ENCODE assay signal across 11 cellular contexts in genomic region chr12:6089041-6089823, GRCh38. TPM values are rescaled to one million over a fixed set of nuclear protein-coding genes. Genes with fewer than 3 reads are reported as not detected.
DNase-seq lines count a peak whose midpoint lies in the region; ATAC-seq and TF ChIP-seq lines count a peak whose summit lies in the region.
"Had no signal": no experiment of that assay in that cellular context is flagged by ENCODE, and none has a peak within 500 bp of the region (broad histone marks: within the 10 kb centered on the region; RNA-seq: fewer than 3 reads in every experiment).

No MANE protein-coding gene starts in this region.

- 30% methylated on average over 15 of the region's 15 CpGs for WGBS in smooth muscle cell (ENCODE audit: low lambda C conversion rate)

- DNase-seq in DMS 273 (lab: John Stamatoyannopoulos, UW; ENCODE audit: unreplicated experiment): peak; percentile 1
- no peak for DNase-seq in DMS 273 treated with DMSO at 0.1 percent for 48 hours (lab: John Stamatoyannopoulos, UW)
- DNase-seq in NCI-H526 treated with DMSO at 0.1 percent for 48 hours (lab: John Stamatoyannopoulos, UW): peak; percentile 92
- peak; percentile 20 for DNase-seq in glomerular visceral epithelial cell (ENCODE audit: extremely low spot score)
- DNase-seq in smooth muscle cell (lab: John Stamatoyannopoulos, UW; ENCODE audit: unreplicated experiment): no peak
- no peak for DNase-seq in DMS114 treated with DMSO at 0.1 percent for 48 hours (lab: John Stamatoyannopoulos, UW; ENCODE audit: unreplicated experiment)
- DNase-seq: midbrain, T1000 had no signal

- H3K27me3 ChIP-seq in smooth muscle cell (ENCODE audit: low read depth): no peaks in the 10 kb centered on the region
- H3K27me3 ChIP-seq: cardiac muscle cell had no signal

- H2AFZ ChIP-seq in smooth muscle cell (ENCODE audit: low read depth): no peak overlapping the region

- no peak overlapping the region for H3K9ac ChIP-seq in smooth muscle cell (ENCODE audit: low read depth)

- ATAC-seq in GM18502 (IDR thresholded peaks at IDR 0.05; ENCODE audit: poor library complexity, unreplicated experiment): no peak
- no peak for ATAC-seq in HG02884 (IDR thresholded peaks at IDR 0.05; ENCODE audit: unreplicated experiment)

- H3K9me3 ChIP-seq in smooth muscle cell (replicated peaks; ENCODE audit: low read depth): no peaks in the 10 kb centered on the region

- no peak for TF ChIP-seq CTCF in smooth muscle cell (IDR thresholded peaks at IDR 0.05; ENCODE audit: borderline replicate concordance, insufficient read depth, poor library complexity, severe bottlenecking)

- no peaks in the 10 kb centered on the region for H3K79me2 ChIP-seq in smooth muscle cell (ENCODE audit: low read depth)

- H3K4me1 ChIP-seq in smooth muscle cell (ENCODE audit: low read depth): peaks cover 17% of the 10 kb centered on the region

- H3K36me3 ChIP-seq in smooth muscle cell (ENCODE audit: low read depth): no peaks in the 10 kb centered on the region
- H3K36me3 ChIP-seq: cardiac muscle cell had no signal

- no peak overlapping the region for H3K4me3 ChIP-seq in smooth muscle cell
- H3K4me3 ChIP-seq: cardiac muscle cell had no signal

- H3K27ac ChIP-seq in smooth muscle cell (ENCODE audit: low read depth): peak overlapping the region; percentile 4
- H3K27ac ChIP-seq: cardiac muscle cell had no signal

- no peaks in the 10 kb centered on the region for H4K20me1 ChIP-seq in smooth muscle cell (ENCODE audit: low read depth)

- H3K4me2 ChIP-seq in smooth muscle cell: no peak overlapping the region

- H3F3A ChIP-seq in smooth muscle cell (ENCODE audit: low read depth): no peaks in the 10 kb centered on the region

RNA-seq across cellular contexts. Expression of gene VWF, which starts 35.2 kb away (rescaled TPM):
- total RNA-seq in smooth muscle cell: 0.09 TPM in 1 of 2 replicates, not detected in the other
- polyA plus RNA-seq in smooth muscle cell: 0.19 and 0.79 TPM in 2 replicates
- polyA plus RNA-seq: cardiac muscle cell had no signal

Comparison
In these comparisons a context has a peak if more than half of its experiments do, and no peak if none do; other contexts are left out.
1. DNase-seq: peak in DMS 273 (single experiment), NCI-H526 treated with DMSO at 0.1 percent for 48 hours (single experiment) and glomerular visceral epithelial cell (single experiment); none in DMS 273 treated with DMSO at 0.1 percent for 48 hours (single experiment), smooth muscle cell (single experiment) and DMS114 treated with DMSO at 0.1 percent for 48 hours (single experiment).